ENCODE assay signal across 26 cellular contexts in genomic region chr15:92925409-92925808, GRCh38. TPM values are rescaled to one million over a fixed set of nuclear protein-coding genes. Genes with fewer than 3 reads are reported as not detected.
DNase-seq lines count a peak whose midpoint lies in the region; ATAC-seq and TF ChIP-seq lines count a peak whose summit lies in the region.
"Had no signal": no experiment of that assay in that cellular context is flagged by ENCODE, and none has a peak within 500 bp of the region (broad histone marks: within the 10 kb centered on the region; RNA-seq: fewer than 3 reads in every experiment).

No MANE protein-coding gene starts in this region.

- DNase-seq in cardiac muscle cell (ENCODE audit: low read depth in 1 of 2, low spot score in 1 of 2): no peak
- no peak for DNase-seq in right atrium auricular region (ENCODE audit: low spot score)
- no peak for DNase-seq in activated naive CD8-positive, alpha-beta T cell treated with anti-CD3 and anti-CD28 coated beads for 36 hours
- DNase-seq in naive thymus-derived CD4-positive, alpha-beta T cell: no peak
- DNase-seq in type B pancreatic cell (ENCODE audit: extremely low spot score, unreplicated experiment): no peak
- no peak for DNase-seq in GDM1 (lab: John Stamatoyannopoulos, UW)
- no peak for DNase-seq in GM03348 (ENCODE audit: low spot score)
- DNase-seq: activated T-cell treated with anti-CD3 and anti-CD28 coated beads, Interleukin-2, amount 50 U/mL, for 1 hour; CD4-positive, alpha-beta T cell; DMS53; dorsolateral prefrontal cortex; foreskin fibroblast; hippocampal formation; KBM-7; NCI-H1694 treated with DMSO at 0.1 percent for 48 hours; NCI-H226; NCI-H82; nephron progenitor cell; SIG-M5; stimulated activated CD4-positive, alpha-beta T cell treated with anti-CD3 and anti-CD28 coated beads, Interleukin-1b, Interleukin-23, amount 100 ng/mL, for 48 hours; stimulated activated naive CD4-positive, alpha-beta T cell; tibial artery had no signal

- no peaks in the 10 kb centered on the region for H3K9me3 Mint-ChIP-seq in activated naive CD8-positive, alpha-beta T cell treated with anti-CD3 and anti-CD28 coated beads for 36 hours
- no peaks in the 10 kb centered on the region for H3K9me3 Mint-ChIP-seq in naive thymus-derived CD4-positive, alpha-beta T cell
- H3K9me3 Mint-ChIP-seq in type B pancreatic cell: no peaks in the 10 kb centered on the region
- H3K9me3 Mint-ChIP-seq: CD4-positive, alpha-beta T cell; nephron progenitor cell had no signal

- H3K27me3 Mint-ChIP-seq in activated naive CD8-positive, alpha-beta T cell treated with anti-CD3 and anti-CD28 coated beads for 36 hours: no peaks in the 10 kb centered on the region
- H3K27me3 Mint-ChIP-seq in naive thymus-derived CD4-positive, alpha-beta T cell: no peaks in the 10 kb centered on the region
- no peaks in the 10 kb centered on the region for H3K27me3 Mint-ChIP-seq in type B pancreatic cell
- H3K27me3 Mint-ChIP-seq: CD4-positive, alpha-beta T cell had no signal

- H3K27me3 ChIP-seq in cardiac muscle cell (no peaks in the 10 kb centered on the region), right atrium auricular region (no peaks in the 10 kb centered on the region)
- H3K27me3 ChIP-seq in naive thymus-derived CD4-positive, alpha-beta T cell (ENCODE audit: control insufficient read depth in 2 of 2, insufficient read depth in 2 of 2, low read length in 2 of 2): no peaks in the 10 kb centered on the region
- H3K27me3 ChIP-seq: dorsolateral prefrontal cortex, tibial artery had no signal

- POLR2A ChIA-PET in naive thymus-derived CD4-positive, alpha-beta T cell (lab: Charles Lee): interaction anchor here (0.8 to 18.6 kb wide), 5 partner anchors 9 to 117 kb away, joined by 3 to 342 read pairs (median 13); partner anchors contain the start of gene CHD2

- H3K27ac Mint-ChIP-seq in activated naive CD8-positive, alpha-beta T cell treated with anti-CD3 and anti-CD28 coated beads for 36 hours: peak overlapping the region; percentile 55
- H3K27ac Mint-ChIP-seq in naive thymus-derived CD4-positive, alpha-beta T cell: peak overlapping the region in 8 of 9 donors; percentile 33 to 95 (median 64)
- H3K27ac Mint-ChIP-seq in type B pancreatic cell: peak overlapping the region; percentile 19

- H3K36me3 ChIP-seq in cardiac muscle cell (peaks cover 66% of the 10 kb centered on the region), right atrium auricular region (peaks cover 60% of the 10 kb centered on the region)
- H3K36me3 ChIP-seq in naive thymus-derived CD4-positive, alpha-beta T cell (ENCODE audit: control insufficient read depth in 2 of 3, insufficient read depth in 3 of 3, low read length in 3 of 3): peaks cover 29 to 61% (median 37%) of the 10 kb centered on the region in 3 experiments

- H3K9me3 ChIP-seq in cardiac muscle cell (ENCODE audit: low read depth) (no peaks in the 10 kb centered on the region), right atrium auricular region (no peaks in the 10 kb centered on the region)
- H3K9me3 ChIP-seq in naive thymus-derived CD4-positive, alpha-beta T cell (ENCODE audit: control insufficient read depth in 2 of 3, low read length in 3 of 3): no peaks in the 10 kb centered on the region
- H3K9me3 ChIP-seq: tibial artery had no signal

- H3K4me3 ChIP-seq in cardiac muscle cell (no peak overlapping the region), right atrium auricular region (no peak overlapping the region)
- no peak overlapping the region for H3K4me3 ChIP-seq in naive thymus-derived CD4-positive, alpha-beta T cell (ENCODE audit: low read length)
- H3K4me3 ChIP-seq: GM12878, lung, tibial artery had no signal

- peaks cover 78% of the 10 kb centered on the region for H3K36me3 Mint-ChIP-seq in activated naive CD8-positive, alpha-beta T cell treated with anti-CD3 and anti-CD28 coated beads for 36 hours
- peaks cover 14 to 54% (median 53%) of the 10 kb centered on the region in 5 donors for H3K36me3 Mint-ChIP-seq in naive thymus-derived CD4-positive, alpha-beta T cell
- H3K36me3 Mint-ChIP-seq in type B pancreatic cell: peaks cover 64% of the 10 kb centered on the region

- peaks cover 74% of the 10 kb centered on the region for H3K4me1 Mint-ChIP-seq in activated naive CD8-positive, alpha-beta T cell treated with anti-CD3 and anti-CD28 coated beads for 36 hours
- peaks cover 47 to 93% (median 85%) of the 10 kb centered on the region in 7 donors for H3K4me1 Mint-ChIP-seq in naive thymus-derived CD4-positive, alpha-beta T cell
- H3K4me1 Mint-ChIP-seq in type B pancreatic cell (ENCODE audit: unreplicated experiment): peaks cover 35% of the 10 kb centered on the region

- CTCF ChIA-PET in naive thymus-derived CD4-positive, alpha-beta T cell (lab: Charles Lee): interaction anchor here (1.0 kb wide), 3 partner anchors 9 to 17 kb away, joined by 3 read pairs; no protein-coding TSS in a partner anchor

- intact Hi-C loops in naive thymus-derived CD4-positive, alpha-beta T cell (cut with micrococcal nuclease): loop anchor here in 1 of 2 donors (2.0 kb wide), 1 partner anchor 39 kb away; no protein-coding TSS in a partner anchor

- H3K4me3 Mint-ChIP-seq in activated naive CD8-positive, alpha-beta T cell treated with anti-CD3 and anti-CD28 coated beads for 36 hours: no peak overlapping the region
- peak overlapping the region in 4 of 10 donors; percentile 7 to 43 (median 9) for H3K4me3 Mint-ChIP-seq in naive thymus-derived CD4-positive, alpha-beta T cell
- no peak overlapping the region for H3K4me3 Mint-ChIP-seq in type B pancreatic cell
- H3K4me3 Mint-ChIP-seq: CD4-positive, alpha-beta T cell; nephron progenitor cell had no signal

- H3K4me1 ChIP-seq in cardiac muscle cell (ENCODE audit: low read depth) (peaks cover 39% of the 10 kb centered on the region), right atrium auricular region (peaks cover 0 to 35% of the 10 kb centered on the region in 2 donors)
- H3K4me1 ChIP-seq in naive thymus-derived CD4-positive, alpha-beta T cell (ENCODE audit: control insufficient read depth in 2 of 2, insufficient read depth in 2 of 2, low read length in 2 of 2): peaks cover 27 to 37% of the 10 kb centered on the region in 2 donors

- peak overlapping the region; percentile 41 for H3K27ac ChIP-seq in cardiac muscle cell
- H3K27ac ChIP-seq in right atrium auricular region: no peak overlapping the region
- H3K27ac ChIP-seq in naive thymus-derived CD4-positive, alpha-beta T cell (ENCODE audit: low read depth, low read length): peak overlapping the region; percentile 9
- H3K27ac ChIP-seq: epithelial cell of prostate had no signal

- ATAC-seq in naive thymus-derived CD4-positive, alpha-beta T cell: no peak
- ATAC-seq in GM19463 (IDR thresholded peaks at IDR 0.05; ENCODE audit: unreplicated experiment): no peak
- ATAC-seq: GM12878 had no signal

- TF ChIP-seq CTCF in cardiac muscle cell (IDR thresholded peaks at IDR 0.05; ENCODE audit: low read depth, low read length) (no peak), right atrium auricular region (IDR thresholded peaks at IDR 0.05) (no peak), type B pancreatic cell (conservative IDR thresholded peaks at IDR 0.05) (no peak)

RNA-seq across cellular contexts. Expression of gene CHD2, which starts 25.3 kb away (rescaled TPM):
- 49.5 and 118 TPM in 2 replicates for total RNA-seq in cardiac muscle cell
- polyA plus RNA-seq in cardiac muscle cell: 60.8 and 90.6 TPM in 2 replicates
- total RNA-seq in right atrium auricular region: 10 to 100 TPM; 31.1 to 37.9 TPM
- total RNA-seq in activated naive CD8-positive, alpha-beta T cell treated with anti-CD3 and anti-CD28 coated beads for 36 hours: 10 to 100 TPM; 92.8 to 95.7 TPM
- total RNA-seq in naive thymus-derived CD4-positive, alpha-beta T cell: 100 to 1,000 TPM; 144 to 492 (median 393) TPM
- 100 to 1,000 TPM in 1 of 2 donors, 10 to 100 TPM in 1; 70.0 to 103 TPM for polyA plus RNA-seq in naive thymus-derived CD4-positive, alpha-beta T cell
- total RNA-seq in type B pancreatic cell (ENCODE audit: low replicate concordance): 123 and 135 TPM in 2 replicates

Comparison
In these comparisons a context has a peak if more than half of its experiments do, and no peak if none do; other contexts are left out.
1. H3K27ac ChIP-seq: peak in cardiac muscle cell (single experiment) and naive thymus-derived CD4-positive, alpha-beta T cell (single experiment); none in right atrium auricular region (0 of 2).
2. Peak in every context shown above with its lines, with median percentiles within 50 percentile points of each other: H3K27ac Mint-ChIP-seq.